Comparison of ENCODE assay signal across 8 cellular contexts in genomic region chr17:39402279-39402889, GRCh38. TPM values are rescaled to one million over a fixed set of nuclear protein-coding genes. Genes with fewer than 3 reads are reported as not detected.
A peak's percentile ranks its signal among the peaks of the same experiment; 100 is the strongest.
DNase-seq lines count a peak whose midpoint lies in the region; ATAC-seq and FAIRE-seq lines count a peak whose summit lies in the region.

No MANE protein-coding gene starts in this region.

- DNase-seq in NCI-H2227 treated with DMSO at 0.1 percent for 48 hours (lab: John Stamatoyannopoulos, UW) (peak; percentile 92), caudate nucleus (lab: John Stamatoyannopoulos, UW) (peak; percentile 60 to 97 (median 88)), inferior parietal cortex (ENCODE audit: extremely low spot score) (peak; percentile 94), small intestine (peak; percentile 95)
- peak; percentile 52 to 69 (median 66) for DNase-seq in activated CD4-positive, CD25-positive, alpha-beta regulatory T cell (lab: John Stamatoyannopoulos, UW)

- ATAC-seq in GM18868 (IDR thresholded peaks at IDR 0.05; ENCODE audit: unreplicated experiment), result peak; percentile 69
- ATAC-seq in HG03159 (IDR thresholded peaks at IDR 0.05; ENCODE audit: unreplicated experiment), result peak; percentile 62

- no peaks in the 10 kb centered on the region for H3K9me3 ChIP-seq in small intestine (ENCODE audit: control insufficient read depth, low read depth)

- H3K27ac ChIP-seq in caudate nucleus (ENCODE audit: low read depth, low read length) (peak overlapping the region; percentile 36), small intestine (ENCODE audit: low read depth in 1 of 2, low read length in 1 of 2) (peak overlapping the region; percentile 61 to 94)

- 0 to 1% (median 1%) methylated on average over 37 to 48 of the region's 48 CpGs for WGBS in small intestine, 3 donors

- peaks cover 0 to 2% of the 10 kb centered on the region in 2 donors for H3K36me3 ChIP-seq in small intestine (ENCODE audit: control insufficient read depth in 2 of 2, insufficient read depth in 2 of 2, low read length in 2 of 2)

- no peaks in the 10 kb centered on the region for H3K27me3 ChIP-seq in small intestine (ENCODE audit: control insufficient read depth in 2 of 2, insufficient read depth in 2 of 2, low read length in 2 of 2)

- H3K4me1 ChIP-seq in small intestine (ENCODE audit: control insufficient read depth in 2 of 2, insufficient read depth in 1 of 2, low read depth in 1 of 2, low read length in 1 of 2), result no peaks in the 10 kb centered on the region

- FAIRE-seq in A204.1 (lab: Jason Lieb, UNC) (peak; percentile 78), small intestine (lab: Jason Lieb, UNC) (no peak)

- H3K4me3 ChIP-seq in small intestine (ENCODE audit: low read depth in 1 of 2, low read length in 2 of 2), result peak overlapping the region; percentile 78 to 94

RNA-seq across cellular contexts. Expression of gene FBXL20, which starts 1.0 kb away (rescaled TPM):
- 1 to 10 TPM; 1.9 to 3.5 (median 2.5) TPM for polyA plus RNA-seq in small intestine

RNA-seq across cellular contexts. Expression of gene MED1, which starts 48.7 kb away (rescaled TPM):
- polyA plus RNA-seq in small intestine, result 10 to 100 TPM in 1 of 3 donors, 1 to 10 TPM in 2; 4.5 to 13.8 (median 6.2) TPM

RNA-seq across cellular contexts. Expression of gene CDK12, which starts 58.9 kb away (rescaled TPM):
- polyA plus RNA-seq in small intestine, result 10 to 100 TPM in 1 of 3 donors, 1 to 10 TPM in 2; 6.2 to 15.5 (median 7.2) TPM

Comparison
In these comparisons a context has a peak if more than half of its experiments do, and no peak if none do; other contexts are left out.
1. Peak in every context shown above with its lines: DNase-seq, ATAC-seq, H3K4me3 ChIP-seq and H3K27ac ChIP-seq.